In genomic region chr22:20626811-20627210, GRCh38 we compare ENCODE assay signal across 1 cellular context.
A peak's percentile ranks its signal among the peaks of the same experiment; 100 is the strongest.
TF ChIP-seq lines count a peak whose summit lies in the region.

No MANE protein-coding gene starts in this region.

TF ChIP-seq in K562, 482 proteins besides CTCF, POLR2A, EP300 and RAD21 (continued from another document):
- TF ChIP-seq ZBTB40 (IDR thresholded peaks at IDR 0.05): no peak
- 0 out of 2 replicates have a peak, but pooled peaks have one; percentile 26 for TF ChIP-seq ZBTB40 (CRISPR knock-in tag; IDR thresholded peaks at IDR 0.05)
- TF ChIP-seq ELF2 (CRISPR knock-in tag; IDR thresholded peaks at IDR 0.05): peak; percentile 70; the same call in 1 of the 2 replicates
- TF ChIP-seq ZNF511 (CRISPR knock-in tag; IDR thresholded peaks at IDR 0.05): peak; percentile 16; the same call in 1 of the 2 replicates
- no peak for TF ChIP-seq CBFA2T3 (IDR thresholded peaks at IDR 0.05)
- no peak for TF ChIP-seq GATAD2A (IDR thresholded peaks at IDR 0.05)
- TF ChIP-seq STAT6 (CRISPR knock-in tag; IDR thresholded peaks at IDR 0.05): peak; percentile 66; the same call in 1 of the 2 replicates
